In the genomic region with DNA sequence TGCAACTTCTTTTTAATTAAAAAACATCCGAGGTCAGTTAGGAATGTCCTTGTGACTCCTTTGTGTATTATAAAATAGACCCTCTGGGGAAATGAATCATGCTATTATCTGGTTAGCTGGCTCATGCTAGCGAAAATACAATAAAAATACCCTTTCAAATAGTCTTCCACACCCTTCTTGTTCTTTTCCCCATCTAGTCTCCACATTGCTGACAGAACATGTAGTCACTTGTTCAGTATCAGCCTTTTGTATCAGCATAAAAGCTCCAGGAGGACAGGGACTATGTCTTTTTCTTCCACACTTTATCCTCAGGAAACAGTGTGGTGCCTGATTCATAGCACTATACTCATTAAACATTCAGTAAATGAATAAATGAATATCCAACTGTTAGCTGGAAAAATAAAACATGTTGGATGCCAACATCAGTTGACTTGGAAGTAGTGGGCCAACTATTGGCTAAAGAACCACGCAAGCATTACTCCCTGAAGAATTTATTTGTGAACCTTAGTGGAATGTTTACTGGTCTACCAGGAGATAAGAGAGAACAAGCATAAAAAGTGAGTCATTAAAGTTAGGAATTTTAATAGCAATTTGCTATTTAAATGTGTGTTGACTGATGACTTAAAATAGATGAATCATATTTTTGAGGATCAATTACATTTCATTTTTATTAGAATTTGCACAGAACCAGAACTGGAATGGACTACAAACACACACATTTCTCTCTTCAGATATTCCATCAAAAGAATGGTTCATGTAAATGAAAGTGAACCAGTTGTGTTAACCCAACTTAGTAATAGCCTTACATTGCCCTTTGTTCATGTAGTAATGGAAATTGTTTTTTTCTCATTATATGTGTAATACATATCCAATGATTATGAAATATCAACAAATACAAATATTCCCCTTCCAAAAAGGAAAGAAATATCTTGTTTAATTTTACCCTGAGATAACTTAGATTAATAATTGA, we compare ENCODE assay signal across 1 cellular context.
TF ChIP-seq lines count a peak whose summit lies in the region.

No MANE protein-coding gene starts in this region.

TF ChIP-seq in A549, 52 proteins besides CTCF, POLR2A, EP300 and RAD21 (continued from another document):
- TF ChIP-seq HES2 (IDR thresholded peaks at IDR 0.05) (peak; percentile 71; the same call in 1 of the 2 replicates), JUNB (IDR thresholded peaks at IDR 0.05) (peak; percentile 98), ZNF302 (CRISPR knock-in tag; IDR thresholded peaks at IDR 0.05) (no peak), HOXA7 (CRISPR knock-in tag; IDR thresholded peaks at IDR 0.05) (no peak), MAFK (IDR thresholded peaks at IDR 0.05; ENCODE audit: partially characterized antibody) (peak; percentile 57), ZSCAN20 (CRISPR knock-in tag; IDR thresholded peaks at IDR 0.05) (no peak), FOSB (CRISPR knock-in tag; IDR thresholded peaks at IDR 0.05) (no peak), JUN (IDR thresholded peaks at IDR 0.05) (peak; percentile 81 to 89), EHMT2 (IDR thresholded peaks at IDR 0.05; ENCODE audit: low read depth) (no peak), HEYL (CRISPR knock-in tag; IDR thresholded peaks at IDR 0.05) (no peak), MAX (IDR thresholded peaks at IDR 0.05) (peak; percentile 74; the same call in 1 of the 2 replicates), KDM5A (IDR thresholded peaks at IDR 0.05) (no peak), RCOR1 (IDR thresholded peaks at IDR 0.05; ENCODE audit: low read depth, low read length) (no peak), CEBPB (IDR thresholded peaks at IDR 0.05) (peak; percentile 86 to 97), HOXB5 (CRISPR knock-in tag; IDR thresholded peaks at IDR 0.05) (peak; percentile 63; the same call in 1 of the 2 replicates), GATA3 (IDR thresholded peaks at IDR 0.05; ENCODE audit: borderline replicate concordance) (peak; percentile 100)
